In genomic region chr2:101988541-101988940, GRCh38 we compare ENCODE assay signal across 20 cellular contexts. TPM values are rescaled to one million over a fixed set of nuclear protein-coding genes. Genes with fewer than 3 reads are reported as not detected.
DNase-seq lines count a peak whose midpoint lies in the region; ATAC-seq and TF ChIP-seq lines count a peak whose summit lies in the region.
"Had no signal": no experiment of that assay in that cellular context is flagged by ENCODE, and none has a peak within 500 bp of the region (broad histone marks: within the 10 kb centered on the region; RNA-seq: fewer than 3 reads in every experiment).

No MANE protein-coding gene starts in this region.

- no peaks in the 10 kb centered on the region for H3K9me3 Mint-ChIP-seq in activated CD8-positive, alpha-beta T cell treated with anti-CD3 and anti-CD28 coated beads, Interleukin-2, amount 10 ng/mL, durations not matched to agents 7 days and 5 days (ENCODE audit: insufficient read depth)
- H3K9me3 Mint-ChIP-seq in activated CD8-positive, alpha-beta T cell treated with anti-CD3 and anti-CD28 coated beads for 36 hours = no peaks in the 10 kb centered on the region
- H3K9me3 Mint-ChIP-seq in immature natural killer cell = no peaks in the 10 kb centered on the region
- H3K9me3 Mint-ChIP-seq: CD8-positive, alpha-beta memory T cell had no signal

- peak; percentile 57; the same call in 1 of the 2 replicates for TF ChIP-seq EP300 in Ishikawa (IDR thresholded peaks at IDR 0.05; ENCODE audit: borderline replicate concordance)

- H3K4me3 ChIP-seq in neutrophil (ENCODE audit: low read depth in 1 of 2, low read length in 1 of 2) = no peak overlapping the region
- H3K4me3 ChIP-seq: BLaER1, GM23248, HAP-1 had no signal

- no peak for ATAC-seq in activated CD8-positive, alpha-beta T cell treated with anti-CD3 and anti-CD28 coated beads, Interleukin-2, amount 10 ng/mL, durations not matched to agents 7 days and 5 days
- no peak for ATAC-seq in activated CD8-positive, alpha-beta T cell treated with anti-CD3 and anti-CD28 coated beads for 36 hours

- CTCF ChIA-PET in activated CD8-positive, alpha-beta T cell treated with anti-CD3 and anti-CD28 coated beads, Interleukin-2, amount 10 ng/mL, durations not matched to agents 7 days and 5 days (lab: Charles Lee) = interaction anchor here (0.7 to 2.4 kb wide), 4 partner anchors 105 to 252 kb away, joined by 3 to 10 read pairs (median 4); no protein-coding TSS in a partner anchor
- CTCF ChIA-PET in activated CD8-positive, alpha-beta T cell treated with anti-CD3 and anti-CD28 coated beads for 36 hours (lab: Charles Lee) = interaction anchor here (1.5 to 2.2 kb wide), 2 partner anchors 17 to 104 kb away, joined by 5 to 11 read pairs; no protein-coding TSS in a partner anchor

- TF ChIP-seq CTCF in activated CD8-positive, alpha-beta T cell treated with anti-CD3 and anti-CD28 coated beads for 36 hours (IDR thresholded peaks at IDR 0.05) = no peak
- TF ChIP-seq CTCF in neutrophil (IDR thresholded peaks at IDR 0.05) = no peak
- TF ChIP-seq CTCF in GM10266 (IDR thresholded peaks at IDR 0.05; ENCODE audit: control insufficient read depth, insufficient read depth, low read depth, missing control alignments) = no peak

- peaks cover 40% of the 10 kb centered on the region for H3K27me3 Mint-ChIP-seq in activated CD8-positive, alpha-beta T cell treated with anti-CD3 and anti-CD28 coated beads, Interleukin-2, amount 10 ng/mL, durations not matched to agents 7 days and 5 days (ENCODE audit: low read depth)
- peaks cover 9% of the 10 kb centered on the region for H3K27me3 Mint-ChIP-seq in activated CD8-positive, alpha-beta T cell treated with anti-CD3 and anti-CD28 coated beads for 36 hours
- peaks cover 27 to 49% (median 48%) of the 10 kb centered on the region in 3 donors for H3K27me3 Mint-ChIP-seq in immature natural killer cell (ENCODE audit: low read depth in 3 of 3)

- peak overlapping the region; percentile 91 for H3K27ac Mint-ChIP-seq in activated CD8-positive, alpha-beta T cell treated with anti-CD3 and anti-CD28 coated beads, Interleukin-2, amount 10 ng/mL, durations not matched to agents 7 days and 5 days
- H3K27ac Mint-ChIP-seq in activated CD8-positive, alpha-beta T cell treated with anti-CD3 and anti-CD28 coated beads for 36 hours = no peak overlapping the region
- H3K27ac Mint-ChIP-seq in immature natural killer cell = peak overlapping the region in 4 of 6 donors; percentile 25 to 95 (median 86)

- intact Hi-C loops in activated CD8-positive, alpha-beta T cell treated with anti-CD3 and anti-CD28 coated beads for 36 hours (cut with micrococcal nuclease) = no loop called here

- TF ChIP-seq RAD21 in Ishikawa (IDR thresholded peaks at IDR 0.05; ENCODE audit: low read depth) = no peak

- no peak for DNase-seq in activated CD8-positive, alpha-beta T cell treated with anti-CD3 and anti-CD28 coated beads, Interleukin-2, amount 10 ng/mL, durations not matched to agents 7 days and 5 days
- no peak for DNase-seq in activated CD8-positive, alpha-beta T cell treated with anti-CD3 and anti-CD28 coated beads for 36 hours
- DNase-seq in immature natural killer cell (no peak), NCI-H1105 treated with DMSO at 0.1 percent for 48 hours (lab: John Stamatoyannopoulos, UW) (no peak), GM10266 (ENCODE audit: extremely low spot score) (no peak)
- no peak for DNase-seq in NK-92 treated with Interleukin-12 subunit alpha and Interleukin-12 subunit beta, amount 100 ng/mL, for 24 hours (lab: John Stamatoyannopoulos, UW)
- DNase-seq: 8988T, COR-L47, DMS 273 treated with DMSO at 0.1 percent for 48 hours, DMS53, DND-41, EL had no signal

- H3K4me1 Mint-ChIP-seq in activated CD8-positive, alpha-beta T cell treated with anti-CD3 and anti-CD28 coated beads, Interleukin-2, amount 10 ng/mL, durations not matched to agents 7 days and 5 days (ENCODE audit: low read depth) = peaks cover 41% of the 10 kb centered on the region
- peaks cover 15% of the 10 kb centered on the region for H3K4me1 Mint-ChIP-seq in activated CD8-positive, alpha-beta T cell treated with anti-CD3 and anti-CD28 coated beads for 36 hours (ENCODE audit: low read depth)
- peaks cover 73 to 75% of the 10 kb centered on the region in 2 donors for H3K4me1 Mint-ChIP-seq in immature natural killer cell

- no peak overlapping the region for H3K4me3 Mint-ChIP-seq in activated CD8-positive, alpha-beta T cell treated with anti-CD3 and anti-CD28 coated beads, Interleukin-2, amount 10 ng/mL, durations not matched to agents 7 days and 5 days
- H3K4me3 Mint-ChIP-seq in activated CD8-positive, alpha-beta T cell treated with anti-CD3 and anti-CD28 coated beads for 36 hours = no peak overlapping the region
- peak overlapping the region in 4 of 5 donors; percentile 29 to 77 (median 66) for H3K4me3 Mint-ChIP-seq in immature natural killer cell

- no peaks in the 10 kb centered on the region for H3K27me3 ChIP-seq in neutrophil
- H3K27me3 ChIP-seq: BLaER1 had no signal

- no peaks in the 10 kb centered on the region for H3K9me3 ChIP-seq in neutrophil
- H3K9me3 ChIP-seq: BLaER1, HAP-1 had no signal

- POLR2A ChIA-PET in activated CD8-positive, alpha-beta T cell treated with anti-CD3 and anti-CD28 coated beads, Interleukin-2, amount 10 ng/mL, durations not matched to agents 7 days and 5 days (lab: Charles Lee) = no interaction called here
- POLR2A ChIA-PET in activated CD8-positive, alpha-beta T cell treated with anti-CD3 and anti-CD28 coated beads for 36 hours (lab: Charles Lee) = no interaction called here

- H3K36me3 ChIP-seq in neutrophil = peaks cover 8% of the 10 kb centered on the region
- H3K36me3 ChIP-seq: BLaER1, HAP-1 had no signal

- peak overlapping the region; percentile 23 for H3K27ac ChIP-seq in neutrophil
- H3K27ac ChIP-seq: BLaER1, GM23248 had no signal

- H3K36me3 Mint-ChIP-seq in activated CD8-positive, alpha-beta T cell treated with anti-CD3 and anti-CD28 coated beads, Interleukin-2, amount 10 ng/mL, durations not matched to agents 7 days and 5 days (ENCODE audit: low read depth) = no peaks in the 10 kb centered on the region
- H3K36me3 Mint-ChIP-seq in activated CD8-positive, alpha-beta T cell treated with anti-CD3 and anti-CD28 coated beads for 36 hours (ENCODE audit: low read depth) = no peaks in the 10 kb centered on the region
- H3K36me3 Mint-ChIP-seq in immature natural killer cell = peaks cover 0 to 6% (median 0%) of the 10 kb centered on the region in 3 donors

- H3K4me1 ChIP-seq in neutrophil (ENCODE audit: control insufficient read depth in 1 of 2, insufficient read depth in 1 of 2, low read depth in 1 of 2, low read length in 1 of 2) = peaks cover 38 to 52% of the 10 kb centered on the region in 2 experiments
- H3K4me1 ChIP-seq: HAP-1 had no signal

TF ChIP-seq in Ishikawa, 13 proteins besides CTCF, POLR2A, EP300 and RAD21:
- TF ChIP-seq CEBPB (IDR thresholded peaks at IDR 0.05) (no peak), ZBTB7A (IDR thresholded peaks at IDR 0.05; ENCODE audit: low read depth) (no peak), NFIC (IDR thresholded peaks at IDR 0.05) (no peak; the same call in 1 of the 2 replicates), FOXM1 (IDR thresholded peaks at IDR 0.05; ENCODE audit: borderline replicate concordance, low read depth) (no peak), YY1 (IDR thresholded peaks at IDR 0.05; ENCODE audit: low read depth) (no peak), TAF1 (IDR thresholded peaks at IDR 0.05; ENCODE audit: low read depth) (no peak), MAX (IDR thresholded peaks at IDR 0.05) (peak; percentile 47; the same call in 1 of the 2 replicates), TCF12 (IDR thresholded peaks at IDR 0.05; ENCODE audit: low read depth) (peak; percentile 56; the same call in 1 of the 2 replicates), CREB1 (IDR thresholded peaks at IDR 0.05; ENCODE audit: low read depth) (no peak), EGR1 (IDR thresholded peaks at IDR 0.05) (no peak), USF1 (IDR thresholded peaks at IDR 0.05) (no peak), REST (IDR thresholded peaks at IDR 0.05; ENCODE audit: low read depth) (no peak), TEAD4 (IDR thresholded peaks at IDR 0.05) (peak; percentile 59)

RNA-seq across cellular contexts. Expression of gene IL1R2, which starts 3.2 kb away (rescaled TPM):
- not detected for total RNA-seq in activated CD8-positive, alpha-beta T cell treated with anti-CD3 and anti-CD28 coated beads, Interleukin-2, amount 10 ng/mL, durations not matched to agents 7 days and 5 days
- total RNA-seq in activated CD8-positive, alpha-beta T cell treated with anti-CD3 and anti-CD28 coated beads for 36 hours = 1 to 10 TPM in 1 of 2 experiments, not detected in 1; 1.1 TPM
- polyA plus RNA-seq in immature natural killer cell = 1 to 10 TPM in 2 of 3 donors, not detected in 1; 1.8 to 3.3 TPM
- total RNA-seq: A673, G401 had no signal
- polyA plus RNA-seq: CD8-positive, alpha-beta memory T cell had no signal

Comparison
In these comparisons a context has a peak if more than half of its experiments do, and no peak if none do; other contexts are left out.
1. H3K4me3 Mint-ChIP-seq: peak in immature natural killer cell (4 of 5); none in activated CD8-positive, alpha-beta T cell treated with anti-CD3 and anti-CD28 coated beads, Interleukin-2, amount 10 ng/mL, durations not matched to agents 7 days and 5 days (single experiment) and activated CD8-positive, alpha-beta T cell treated with anti-CD3 and anti-CD28 coated beads for 36 hours (single experiment).